ENCODE assay signal across 24 cellular contexts in the genomic region with DNA sequence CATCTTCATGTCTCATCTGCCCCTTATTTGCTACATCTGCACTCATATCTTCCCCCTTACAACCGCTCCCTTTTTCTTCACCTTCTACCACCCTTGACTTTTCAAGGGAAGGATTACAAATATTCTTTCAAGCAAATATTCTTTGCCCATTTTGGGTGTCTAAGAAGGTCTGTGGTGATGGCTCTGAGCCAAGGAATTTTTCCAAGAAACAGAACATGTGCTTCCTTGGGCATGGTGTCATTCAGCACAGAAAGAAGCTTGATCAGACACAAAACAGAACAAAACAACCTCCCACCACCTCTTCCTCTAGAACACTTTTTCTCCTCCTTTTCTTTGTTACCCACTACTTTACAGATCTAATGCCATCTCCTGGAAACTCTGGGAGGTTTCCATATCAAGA.
"Had no signal": no experiment of that assay in that cellular context is flagged by ENCODE, and none has a peak within 500 bp of the region (broad histone marks: within the 10 kb centered on the region; RNA-seq: fewer than 3 reads in every experiment).

No MANE protein-coding gene starts in this region.

- H3K9me3 ChIP-seq: neutrophil, ovary, prostate gland, suprapubic skin had no signal

- H3K4me1 ChIP-seq: left ventricle myocardium inferior, prostate gland, stomach, suprapubic skin had no signal

- H3K4me3 ChIP-seq: dorsolateral prefrontal cortex, left ventricle myocardium inferior, ovary, prostate gland, stomach, suprapubic skin, tibial nerve had no signal

- H3K4me3 Mint-ChIP-seq: activated CD8-positive, alpha-beta T cell treated with anti-CD3 and anti-CD28 coated beads, Interleukin-2, amount 10 ng/mL, durations not matched to agents 7 days and 5 days; activated naive CD4-positive, alpha-beta T cell treated with anti-CD3 and anti-CD28 coated beads, Interleukin-2, amount 50 U/mL, for 24 hours; effector memory CD8-positive, alpha-beta T cell; immature natural killer cell; mesothelial cell of epicardium; natural killer cell treated with Interleukin-12 subunit alpha and Interleukin-12 subunit beta and Interleukin-15 and Interleukin-18, amount 100 ng/mL, for 72 hours; stimulated activated memory B cell treated with anti-CD40 and anti-IgM and Interleukin-4, amounts not matched to agents 10 μg/mL and 1 μg/mL and 100 μg/mL, for 72 hours had no signal

- H3K4me1 Mint-ChIP-seq: activated naive CD4-positive, alpha-beta T cell treated with anti-CD3 and anti-CD28 coated beads, Interleukin-2, amount 50 U/mL, for 24 hours; immature natural killer cell; mesothelial cell of epicardium; stimulated activated memory B cell treated with anti-CD40 and anti-IgM and Interleukin-4, amounts not matched to agents 10 μg/mL and 1 μg/mL and 100 μg/mL, for 72 hours had no signal

- H3K27me3 ChIP-seq: neutrophil, ovary, stomach, suprapubic skin, tibial nerve had no signal

- DNase-seq: activated CD4-positive, alpha-beta T cell treated with anti-CD3 and anti-CD28 coated beads for 1 hour; activated CD4-positive, alpha-beta T cell treated with anti-CD3 and anti-CD28 coated beads, Interleukin-2, amount 50 U/mL, for 1 hour; activated CD8-positive, alpha-beta T cell treated with anti-CD3 and anti-CD28 coated beads, Interleukin-2, amount 10 ng/mL, durations not matched to agents 7 days and 5 days; activated gamma-delta T cell treated with Interleukin-2 at 50 U/mL for 16 hours; anterior cingulate cortex; central memory CD4-positive, alpha-beta T cell; dorsolateral prefrontal cortex; effector memory CD8-positive, alpha-beta T cell; immature natural killer cell; left ventricle myocardium inferior; ovary; right cardiac atrium; small intestine; stimulated activated CD4-positive, alpha-beta T cell treated with anti-CD3 and anti-CD28 coated beads, Interleukin-15, amount 100 ng/mL, for 24 hours; stomach; T-helper 9 cell had no signal

- H3K36me3 Mint-ChIP-seq: activated naive CD4-positive, alpha-beta T cell treated with anti-CD3 and anti-CD28 coated beads, Interleukin-2, amount 50 U/mL, for 24 hours; immature natural killer cell; mesothelial cell of epicardium; natural killer cell treated with Interleukin-12 subunit alpha and Interleukin-12 subunit beta and Interleukin-15 and Interleukin-18, amount 100 ng/mL, for 72 hours; stimulated activated memory B cell treated with anti-CD40 and anti-IgM and Interleukin-4, amounts not matched to agents 10 μg/mL and 1 μg/mL and 100 μg/mL, for 72 hours had no signal

- H3K9me3 Mint-ChIP-seq: activated naive CD4-positive, alpha-beta T cell treated with anti-CD3 and anti-CD28 coated beads, Interleukin-2, amount 50 U/mL, for 24 hours had no signal

- H3K36me3 ChIP-seq: left ventricle myocardium inferior, neutrophil, ovary, prostate gland, stomach, suprapubic skin, tibial nerve had no signal

- H3K27ac Mint-ChIP-seq: activated CD8-positive, alpha-beta T cell treated with anti-CD3 and anti-CD28 coated beads, Interleukin-2, amount 10 ng/mL, durations not matched to agents 7 days and 5 days; activated naive CD4-positive, alpha-beta T cell treated with anti-CD3 and anti-CD28 coated beads, Interleukin-2, amount 50 U/mL, for 24 hours; effector memory CD8-positive, alpha-beta T cell; immature natural killer cell; mesothelial cell of epicardium; natural killer cell treated with Interleukin-12 subunit alpha and Interleukin-12 subunit beta and Interleukin-15 and Interleukin-18, amount 100 ng/mL, for 72 hours; stimulated activated memory B cell treated with anti-CD40 and anti-IgM and Interleukin-4, amounts not matched to agents 10 μg/mL and 1 μg/mL and 100 μg/mL, for 72 hours had no signal

- H3K27me3 Mint-ChIP-seq: effector memory CD8-positive, alpha-beta T cell; natural killer cell treated with Interleukin-12 subunit alpha and Interleukin-12 subunit beta and Interleukin-15 and Interleukin-18, amount 100 ng/mL, for 72 hours; stimulated activated memory B cell treated with anti-CD40 and anti-IgM and Interleukin-4, amounts not matched to agents 10 μg/mL and 1 μg/mL and 100 μg/mL, for 72 hours had no signal

- H3K27ac ChIP-seq: dorsolateral prefrontal cortex, left ventricle myocardium inferior, neutrophil, ovary, prostate gland, stomach, suprapubic skin, tibial nerve had no signal
